8 cellular contexts compared by ENCODE assay signal in genomic region chrX:150363561-150364346, GRCh38. TPM values are rescaled to one million over a fixed set of nuclear protein-coding genes. Genes with fewer than 3 reads are reported as not detected.
A peak's percentile ranks its signal among the peaks of the same experiment; 100 is the strongest.
DNase-seq lines count a peak whose midpoint lies in the region; ATAC-seq and TF ChIP-seq lines count a peak whose summit lies in the region.

No MANE protein-coding gene starts in this region.

- no peak overlapping the region; the same call in 1 of the 2 replicates for H3K27ac Mint-ChIP-seq in HFFc6
- H3K27ac Mint-ChIP-seq in nephron: peak overlapping the region in 1 of 3 experiments; percentile 57

- no peaks in the 10 kb centered on the region; the same call in 1 of the 2 replicates for H3K27me3 Mint-ChIP-seq in HFFc6 (ENCODE audit: insufficient read depth)
- H3K27me3 Mint-ChIP-seq in nephron (ENCODE audit: low read depth): peaks cover 37% of the 10 kb centered on the region

- TF ChIP-seq CTCF in AG09309 (IDR thresholded peaks at IDR 0.05; ENCODE audit: control insufficient read depth, insufficient read depth, low read depth, low read length, missing control alignments) (peak; percentile 16), HFFc6 (IDR thresholded peaks at IDR 0.05) (no peak), nephron (IDR thresholded peaks at IDR 0.05; ENCODE audit: unreplicated experiment in 3 of 3) (no peak)

- ATAC-seq in HG02884 (IDR thresholded peaks at IDR 0.05; ENCODE audit: unreplicated experiment): no peak
- no peak for ATAC-seq in HG03520 (IDR thresholded peaks at IDR 0.05; ENCODE audit: unreplicated experiment)

- H3K36me3 Mint-ChIP-seq in HFFc6 (ENCODE audit: low read depth) (no peaks in the 10 kb centered on the region), nephron (ENCODE audit: low read depth) (no peaks in the 10 kb centered on the region)

- DNase-seq in AG09309 (ENCODE audit: low read depth) (no peak), HFFc6 (no peak), fibroblast of peridontal ligament (ENCODE audit: extremely low read depth) (peak; percentile 40), HuH-7 (ENCODE audit: low spot score) (no peak)
- peak; percentile 23 for DNase-seq in activated CD8-positive, alpha-beta memory T cell treated with anti-CD3 and anti-CD28 coated beads, Interleukin-2, amount 50 U/mL, for 4 hours

- H3K4me3 Mint-ChIP-seq in HFFc6 (peak overlapping the region; percentile 79), nephron (peak overlapping the region; percentile 75 to 88 (median 87))

- H3K4me3 ChIP-seq in AG09309 (ENCODE audit: control insufficient read depth, low read depth, low read length): peak overlapping the region; percentile 67

- no peaks in the 10 kb centered on the region for H3K9me3 Mint-ChIP-seq in HFFc6
- peaks cover 16% of the 10 kb centered on the region for H3K9me3 Mint-ChIP-seq in nephron

- H3K4me1 Mint-ChIP-seq in HFFc6 (ENCODE audit: low read depth): peaks cover 18% of the 10 kb centered on the region
- peaks cover 10% of the 10 kb centered on the region for H3K4me1 Mint-ChIP-seq in nephron

RNA-seq across cellular contexts. Expression of gene MAMLD1, which starts 0.6 kb away (rescaled TPM):
- 1 to 10 TPM; 4.0 to 5.3 (median 4.7) TPM for total RNA-seq in HFFc6 (2021; fragmentation: NEBNext Ultra II Directional; extraction: Animal tissue kit (Norgen Biotek cat#: 25700))

Comparison
In these comparisons a context has a peak if more than half of its experiments do, and no peak if none do; other contexts are left out.
1. DNase-seq: peak in activated CD8-positive, alpha-beta memory T cell treated with anti-CD3 and anti-CD28 coated beads, Interleukin-2, amount 50 U/mL, for 4 hours (single experiment) and fibroblast of peridontal ligament (single experiment); none in AG09309 (single experiment), HFFc6 (single experiment) and HuH-7 (single experiment).